In genomic region chr3:131360191-131360590, GRCh38 we compare ENCODE assay signal across 26 cellular contexts.
"Had no signal": no experiment of that assay in that cellular context is flagged by ENCODE, and none has a peak within 500 bp of the region (broad histone marks: within the 10 kb centered on the region; RNA-seq: fewer than 3 reads in every experiment).

No MANE protein-coding gene starts in this region.

- H3K36me3 Mint-ChIP-seq: brain had no signal

- H3K4me1 Mint-ChIP-seq: brain had no signal

- H3K4me1 ChIP-seq: SJSA1 had no signal

- ATAC-seq: activated CD4-positive, CD25-positive, alpha-beta regulatory T cell treated with anti-CD3 and anti-CD28 coated beads, Interleukin-2, amount 50 U/mL, for 24 hours; activated CD8-positive, alpha-beta memory T cell treated with anti-CD3 and anti-CD28 coated beads, Interleukin-2, amount 10 ng/mL, durations not matched to agents 7 days and 5 days; activated naive CD8-positive, alpha-beta T cell treated with anti-CD3 and anti-CD28 coated beads, Interleukin-2, amount 50 U/mL, for 24 hours had no signal

- H3K36me3 ChIP-seq: SJSA1 had no signal

- H3K9me3 ChIP-seq: SJSA1 had no signal

- H3K27ac Mint-ChIP-seq: activated CD8-positive, alpha-beta memory T cell treated with anti-CD3 and anti-CD28 coated beads, Interleukin-2, amount 10 ng/mL, durations not matched to agents 7 days and 5 days; activated naive CD4-positive, alpha-beta T cell treated with anti-CD3 and anti-CD28 coated beads, Interleukin-2, amount 50 U/mL, for 72 hours; activated naive CD8-positive, alpha-beta T cell treated with anti-CD3 and anti-CD28 coated beads, Interleukin-2, amount 50 U/mL, for 24 hours; activated T-cell treated with anti-CD3 and anti-CD28 coated beads, Interleukin-2, amount 50 U/mL, for 24 hours; brain; T-helper 1 cell treated with Interleukin-12 subunit alpha and Interleukin-12 subunit beta and Interleukin-4 antibody, amounts not matched to agents 30 μg/mL and 1 μg/mL, for 36 hours had no signal

- H3K9me3 Mint-ChIP-seq: activated naive CD4-positive, alpha-beta T cell treated with anti-CD3 and anti-CD28 coated beads, Interleukin-2, amount 50 U/mL, for 72 hours; activated T-cell treated with anti-CD3 and anti-CD28 coated beads, Interleukin-2, amount 50 U/mL, for 24 hours; activated T-helper 1 cell treated with anti-CD3 and anti-CD28 coated beads, Interleukin-12 subunit alpha, Interleukin-12 subunit beta, Interleukin-2, Interleukin-4 antibody, amounts not matched to agents 30 ng/mL and 10 ng/mL and 1 ng/mL, durations not matched to agents 14 hours and 24 hours and 36 hours; T-helper 1 cell treated with Interleukin-12 subunit alpha and Interleukin-12 subunit beta and Interleukin-4 antibody, amounts not matched to agents 30 μg/mL and 1 μg/mL, for 36 hours had no signal

- H3K27ac ChIP-seq: SJSA1 had no signal

- H3K4me3 ChIP-seq: K562, SJSA1 had no signal

- H3K4me3 Mint-ChIP-seq: activated CD8-positive, alpha-beta memory T cell treated with anti-CD3 and anti-CD28 coated beads, Interleukin-2, amount 10 ng/mL, durations not matched to agents 7 days and 5 days; activated naive CD8-positive, alpha-beta T cell treated with anti-CD3 and anti-CD28 coated beads, Interleukin-2, amount 50 U/mL, for 24 hours; activated T-cell treated with anti-CD3 and anti-CD28 coated beads, Interleukin-2, amount 50 U/mL, for 24 hours; activated T-helper 1 cell treated with anti-CD3 and anti-CD28 coated beads, Interleukin-12 subunit alpha, Interleukin-12 subunit beta, Interleukin-2, Interleukin-4 antibody, amounts not matched to agents 30 ng/mL and 10 ng/mL and 1 ng/mL, durations not matched to agents 14 hours and 24 hours and 36 hours; brain; T-helper 1 cell treated with Interleukin-12 subunit alpha and Interleukin-12 subunit beta and Interleukin-4 antibody, amounts not matched to agents 30 μg/mL and 1 μg/mL, for 36 hours had no signal

- H3K27me3 ChIP-seq: SJSA1 had no signal

- DNase-seq: activated CD4-positive, alpha-beta T cell treated with anti-CD3 and anti-CD28 coated beads for 48 hours; activated CD4-positive, alpha-beta T cell treated with anti-CD3 and anti-CD28 coated beads, Interleukin-2, amount 50 U/mL, for 48 hours; activated CD8-positive, alpha-beta memory T cell treated with anti-CD3 and anti-CD28 coated beads, Interleukin-2, amount 10 ng/mL, durations not matched to agents 7 days and 5 days; activated effector memory CD4-positive, alpha-beta T cell treated with Interleukin-2 at 50 U/mL for 16 hours; activated naive CD4-positive, alpha-beta T cell treated with Interleukin-2 at 50 U/mL for 16 hours; activated naive CD8-positive, alpha-beta T cell treated with anti-CD3 and anti-CD28 coated beads, Interleukin-2, amount 50 U/mL, for 24 hours; activated T-cell treated with anti-CD3 and anti-CD28 coated beads, Interleukin-2, amount 50 U/mL, for 24 hours; amniotic stem cell; cerebellar nuclear complex; Karpas-422; MM.1S; NCI-H1105; NCI-H1436; NCI-H1694 treated with DMSO at 0.1 percent for 48 hours; NCI-H2029 treated with DMSO at 0.1 percent for 48 hours; NCI-H345; NCI-H510A; NCI-H69; SHP77 had no signal
